Comparison of ENCODE assay signal across 17 cellular contexts in genomic region chr2:24403168-24403850, GRCh38.
"Had no signal": no experiment of that assay in that cellular context is flagged by ENCODE, and none has a peak within 500 bp of the region (broad histone marks: within the 10 kb centered on the region; RNA-seq: fewer than 3 reads in every experiment).

No MANE protein-coding gene starts in this region.

- DNase-seq: activated CD4-positive, alpha-beta T cell treated with anti-CD3 and anti-CD28 coated beads for 36 hours; activated CD4-positive, alpha-beta T cell treated with anti-CD3 and anti-CD28 coated beads, Interleukin-2, amount 50 U/mL, for 48 hours; activated effector memory CD4-positive, alpha-beta T cell treated with anti-CD3 and anti-CD28 coated beads, Interleukin-2, amount 50 U/mL, for 16 hours; aorta; effector CD8-positive, alpha-beta T cell; esophagus squamous epithelium; heart left ventricle; left cardiac atrium; mesendoderm; naive B cell; spleen; stimulated activated CD4-positive, alpha-beta T cell treated with anti-CD3 and anti-CD28 coated beads, Interleukin-4, amount 100 ng/mL, for 1 hour; stimulated activated naive CD4-positive, alpha-beta T cell treated with Interleukin-2 at 50 U/mL for 16 hours; T-helper 1 cell; tibial artery had no signal

- H3K27ac ChIP-seq: esophagus squamous epithelium, gastroesophageal sphincter, heart left ventricle, spleen, tibial artery had no signal

- H3K36me3 ChIP-seq: esophagus squamous epithelium, gastroesophageal sphincter, heart left ventricle, spleen, tibial artery had no signal

- FAIRE-seq: islet of Langerhans had no signal

- H3K9me3 ChIP-seq: esophagus squamous epithelium, heart left ventricle, tibial artery had no signal

- ATAC-seq: activated CD4-positive, alpha-beta T cell treated with anti-CD3 and anti-CD28 coated beads for 36 hours; gastroesophageal sphincter; heart left ventricle had no signal
